ENCODE assay signal across 38 cellular contexts in the genomic region with DNA sequence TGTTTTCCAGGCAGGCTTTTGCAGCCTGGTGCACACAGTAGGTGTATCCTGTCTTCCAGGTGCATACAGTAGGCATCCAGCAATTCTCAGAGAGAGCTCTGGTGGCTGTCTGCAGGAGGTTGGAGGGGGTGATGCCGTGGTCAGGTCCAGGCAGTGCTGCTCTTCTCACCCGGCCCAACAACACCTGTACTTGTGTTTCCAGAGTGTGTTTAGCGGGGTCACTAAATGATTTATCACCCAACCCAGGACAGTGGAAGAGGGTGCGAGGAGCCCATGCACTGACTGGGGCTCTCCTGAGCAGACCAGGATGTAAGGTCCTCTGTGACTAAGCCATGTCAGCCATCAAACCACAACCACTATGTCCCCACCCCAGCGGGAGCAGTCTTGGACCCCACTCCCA. TPM values are rescaled to one million over a fixed set of nuclear protein-coding genes. Genes with fewer than 3 reads are reported as not detected.
"Had no signal": no experiment of that assay in that cellular context is flagged by ENCODE, and none has a peak within 500 bp of the region (broad histone marks: within the 10 kb centered on the region; RNA-seq: fewer than 3 reads in every experiment).

No MANE protein-coding gene starts in this region.

- H3K27ac Mint-ChIP-seq: activated CD4-positive, alpha-beta memory T cell treated with anti-CD3 and anti-CD28 coated beads, Interleukin-2, amount 10 ng/mL, durations not matched to agents 7 days and 5 days; activated CD4-positive, alpha-beta T cell treated with anti-CD3 and anti-CD28 coated beads, Interleukin-2, amount 10 ng/mL, durations not matched to agents 7 days and 5 days; activated naive CD8-positive, alpha-beta T cell; activated T-helper 1 cell treated with anti-CD3 and anti-CD28 coated beads, Interleukin-12 subunit alpha, Interleukin-12 subunit beta, Interleukin-2, Interleukin-4 antibody, amounts not matched to agents 30 ng/mL and 10 ng/mL and 1 ng/mL, durations not matched to agents 14 hours and 24 hours and 36 hours; nephron progenitor cell; stimulated activated naive B cell treated with anti-CD40 and anti-IgM and Interleukin-4, amounts not matched to agents 10 μg/mL and 1 μg/mL and 100 μg/mL, for 72 hours; T-helper 1 cell treated with Interleukin-12 subunit alpha and Interleukin-12 subunit beta and Interleukin-4 antibody, amounts not matched to agents 30 μg/mL and 1 μg/mL, for 36 hours had no signal

- H3K4me3 Mint-ChIP-seq: activated CD4-positive, alpha-beta memory T cell treated with anti-CD3 and anti-CD28 coated beads, Interleukin-2, amount 10 ng/mL, durations not matched to agents 7 days and 5 days; activated CD4-positive, alpha-beta T cell treated with anti-CD3 and anti-CD28 coated beads, Interleukin-2, amount 10 ng/mL, durations not matched to agents 7 days and 5 days; activated naive CD8-positive, alpha-beta T cell; activated T-helper 1 cell treated with anti-CD3 and anti-CD28 coated beads, Interleukin-12 subunit alpha, Interleukin-12 subunit beta, Interleukin-2, Interleukin-4 antibody, amounts not matched to agents 30 ng/mL and 10 ng/mL and 1 ng/mL, durations not matched to agents 14 hours and 24 hours and 36 hours; nephron progenitor cell; stimulated activated naive B cell treated with anti-CD40 and anti-IgM and Interleukin-4, amounts not matched to agents 10 μg/mL and 1 μg/mL and 100 μg/mL, for 72 hours; T-helper 1 cell treated with Interleukin-12 subunit alpha and Interleukin-12 subunit beta and Interleukin-4 antibody, amounts not matched to agents 30 μg/mL and 1 μg/mL, for 36 hours had no signal

- FAIRE-seq: colon, endometrium, small intestine, TTC549 had no signal

- DNase-seq: activated CD4-positive, alpha-beta memory T cell treated with anti-CD3 and anti-CD28 coated beads, Interleukin-2, amount 10 ng/mL, durations not matched to agents 7 days and 5 days; activated CD4-positive, alpha-beta T cell treated with anti-CD3 and anti-CD28 coated beads for 1 hour; activated CD4-positive, alpha-beta T cell treated with anti-CD3 and anti-CD28 coated beads, Interleukin-2, amount 10 ng/mL, durations not matched to agents 7 days and 5 days; activated T-cell treated with anti-CD3 and anti-CD28 coated beads, Interleukin-2, amount 50 U/mL, for 1 hour; aorta; body of pancreas; dermis blood vessel endothelial cell; effector CD4-positive, alpha-beta T cell; esophagus squamous epithelium; foreskin melanocyte; heart right ventricle; nephron progenitor cell; retina; small intestine; stimulated activated CD4-positive, alpha-beta T cell treated with anti-CD3 and anti-CD28 coated beads, Interleukin-1b, Interleukin-23, amount 100 ng/mL, for 48 hours; stimulated activated CD4-positive, alpha-beta T cell treated with anti-CD3 and anti-CD28 coated beads, Interleukin-4, amount 100 ng/mL, for 4 hours; stimulated activated CD8-positive, alpha-beta memory T cell treated with anti-CD3 and anti-CD28 coated beads, Interleukin-4, amount 100 ng/mL, for 48 hours; stimulated activated naive B cell treated with anti-CD40 and anti-IgM and Interleukin-4, amounts not matched to agents 10 μg/mL and 1 μg/mL and 100 μg/mL, for 72 hours; SW 1271; T-helper 9 cell; WERI-Rb-1 had no signal

- H3K36me3 Mint-ChIP-seq: activated naive CD8-positive, alpha-beta T cell; stimulated activated naive B cell treated with anti-CD40 and anti-IgM and Interleukin-4, amounts not matched to agents 10 μg/mL and 1 μg/mL and 100 μg/mL, for 72 hours had no signal

- H3K9me3 Mint-ChIP-seq: activated T-helper 1 cell treated with anti-CD3 and anti-CD28 coated beads, Interleukin-12 subunit alpha, Interleukin-12 subunit beta, Interleukin-2, Interleukin-4 antibody, amounts not matched to agents 30 ng/mL and 10 ng/mL and 1 ng/mL, durations not matched to agents 14 hours and 24 hours and 36 hours; nephron progenitor cell had no signal

- ATAC-seq: body of pancreas; heart right ventricle; left lung; sciatic nerve; stimulated activated naive B cell treated with anti-CD40 and anti-IgM and Interleukin-4, amounts not matched to agents 10 μg/mL and 1 μg/mL and 100 μg/mL, for 72 hours had no signal

RNA-seq across cellular contexts. Expression of a gene that starts 18.6 kb away (rescaled TPM):
- total RNA-seq: activated CD4-positive, alpha-beta memory T cell treated with anti-CD3 and anti-CD28 coated beads, Interleukin-2, amount 10 ng/mL, durations not matched to agents 7 days and 5 days; activated CD4-positive, alpha-beta T cell treated with anti-CD3 and anti-CD28 coated beads, Interleukin-2, amount 10 ng/mL, durations not matched to agents 7 days and 5 days; activated T-helper 1 cell treated with anti-CD3 and anti-CD28 coated beads, Interleukin-12 subunit alpha, Interleukin-12 subunit beta, Interleukin-2, Interleukin-4 antibody, amounts not matched to agents 30 ng/mL and 10 ng/mL and 1 ng/mL, durations not matched to agents 14 hours and 24 hours and 36 hours; aorta; body of pancreas; dermis blood vessel endothelial cell; esophagus squamous epithelium; glomerular endothelial cell; heart right ventricle; kidney epithelial cell; left lung; lung microvascular endothelial cell; mucosa of gallbladder; ovary; prostate gland; sciatic nerve; temporal lobe; tibial nerve; ureter had no signal
